18 cellular contexts compared by ENCODE assay signal in the genomic region with DNA sequence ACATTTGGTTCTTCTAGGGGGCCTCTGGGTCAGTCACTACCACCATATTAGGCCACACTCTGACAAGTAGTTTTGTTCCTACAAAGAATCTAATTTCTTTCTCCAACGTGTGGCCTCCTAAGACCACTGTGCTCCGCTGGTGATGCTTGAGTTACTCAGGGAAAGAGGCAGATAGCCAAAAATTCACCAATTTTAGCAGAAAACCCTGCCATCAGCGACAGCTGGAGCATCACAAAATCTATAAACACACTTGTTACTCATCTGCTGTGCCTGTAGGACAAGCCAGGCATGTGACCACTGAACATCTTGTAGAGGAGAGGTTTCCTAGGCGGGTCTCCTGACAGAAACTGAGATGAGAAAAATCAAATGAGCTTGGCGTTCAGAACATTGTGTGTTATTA.
A peak's percentile ranks its signal among the peaks of the same experiment; 100 is the strongest.
DNase-seq lines count a peak whose midpoint lies in the region; ATAC-seq and TF ChIP-seq lines count a peak whose summit lies in the region.
"Had no signal": no experiment of that assay in that cellular context is flagged by ENCODE, and none has a peak within 500 bp of the region (broad histone marks: within the 10 kb centered on the region; RNA-seq: fewer than 3 reads in every experiment).

No MANE protein-coding gene starts in this region.

- peak; percentile 58 for ATAC-seq in IMR-90 (ENCODE audit: low read depth)
- ATAC-seq in HG03159 (IDR thresholded peaks at IDR 0.05; ENCODE audit: unreplicated experiment), result no peak
- no peak for ATAC-seq in GM18858 (IDR thresholded peaks at IDR 0.05; ENCODE audit: unreplicated experiment)
- ATAC-seq: activated CD8-positive, alpha-beta memory T cell treated with anti-CD3 and anti-CD28 coated beads, Interleukin-2, amount 10 ng/mL, durations not matched to agents 7 days and 5 days; HepG2 had no signal

- DNase-seq in IMR-90, result peak; percentile 97
- DNase-seq in esophagus squamous epithelium (lab: John Stamatoyannopoulos, UW), result no peak
- no peak for DNase-seq in suprapubic skin (ENCODE audit: low spot score in 2 of 2)
- no peak for DNase-seq in HPDE6-E6E7 (ENCODE audit: extremely low spot score)
- no peak for DNase-seq in activated CD4-positive, CD25-positive, alpha-beta regulatory T cell (lab: John Stamatoyannopoulos, UW)
- DNase-seq: activated CD8-positive, alpha-beta memory T cell treated with anti-CD3 and anti-CD28 coated beads, Interleukin-2, amount 10 ng/mL, durations not matched to agents 7 days and 5 days; activated effector memory CD4-positive, alpha-beta T cell treated with Interleukin-2 at 50 U/mL for 16 hours; amniotic stem cell; Caco-2; lower lobe of right lung; MM.1S; NCI-H2029; NCI-H526 had no signal

- BruUV-seq in IMR-90 (replicated peaks; lab: Mats Ljungman, UMichigan), result no TSS peak

- H4K91ac ChIP-seq in IMR-90 (ENCODE audit: insufficient read depth, low read depth, low read length), result peak overlapping the region; percentile 85

- peak overlapping the region; percentile 17 for H3K4me2 ChIP-seq in IMR-90 (ENCODE audit: low read depth, low read length)

- peak overlapping the region; percentile 78 for H2AK5ac ChIP-seq in IMR-90 (ENCODE audit: low read depth, low read length)

- H3K27me3 ChIP-seq in IMR-90 (ENCODE audit: control insufficient read depth, insufficient read depth, low read length) (no peaks in the 10 kb centered on the region), esophagus squamous epithelium (no peaks in the 10 kb centered on the region), muscle layer of colon (ENCODE audit: control insufficient read depth in 1 of 2, insufficient read depth in 2 of 2, low read length in 2 of 2) (no peaks in the 10 kb centered on the region), suprapubic skin (no peaks in the 10 kb centered on the region)
- H3K27me3 ChIP-seq: SJCRH30 had no signal

- H4K8ac ChIP-seq in IMR-90 (ENCODE audit: low read depth in 2 of 2, low read length in 2 of 2), result peak overlapping the region; percentile 65 to 85

- H3K18ac ChIP-seq in IMR-90 (ENCODE audit: low read depth, low read length), result peak overlapping the region; percentile 95

- H3K9ac ChIP-seq in IMR-90 (ENCODE audit: low read depth, low read length) (peak overlapping the region; percentile 58), muscle layer of colon (ENCODE audit: low read length) (no peak overlapping the region)

- CTCF ChIA-PET in IMR-90 (lab: Yijun Ruan, JAX), result interaction anchor here (0.6 to 1.3 kb wide), 4 partner anchors 11 to 663 kb away, joined by 3 read pairs; partner anchors contain the start of gene USP53

- TF ChIP-seq RAD21 in IMR-90 (IDR thresholded peaks at IDR 0.05; ENCODE audit: low read length), result no peak

- H2AFZ ChIP-seq in IMR-90 (replicated peaks; ENCODE audit: low read length, poor library complexity), result peak overlapping the region; percentile 34

- no peak for TF ChIP-seq CTCF in IMR-90 (conservative IDR thresholded peaks at IDR 0.05; ENCODE audit: low read depth, low read length)
- no peak for TF ChIP-seq CTCF in esophagus squamous epithelium (IDR thresholded peaks at IDR 0.05)
- TF ChIP-seq CTCF in suprapubic skin (IDR thresholded peaks at IDR 0.05), result no peak

- H3K4ac ChIP-seq in IMR-90 (ENCODE audit: low read depth, low read length), result peak overlapping the region; percentile 75

- peak overlapping the region; percentile 64 for H3K56ac ChIP-seq in IMR-90 (ENCODE audit: extremely low read depth, insufficient read depth, low read length)

- H2AK9ac ChIP-seq in IMR-90 (replicated peaks; ENCODE audit: low read depth, low read length, poor library complexity), result no peak overlapping the region

- H3K23ac ChIP-seq in IMR-90 (ENCODE audit: low read depth, low read length), result peak overlapping the region; percentile 25; the same call in 1 of the 2 replicates

- H3K4me1 ChIP-seq in IMR-90 (ENCODE audit: control insufficient read depth, insufficient read depth, low read length) (peaks cover 23% of the 10 kb centered on the region), esophagus squamous epithelium (peaks cover 3 to 58% (median 7%) of the 10 kb centered on the region in 3 donors), muscle layer of colon (ENCODE audit: insufficient read depth, low read length) (peaks cover 83% of the 10 kb centered on the region), suprapubic skin (peaks cover 8% of the 10 kb centered on the region)
- H3K4me1 ChIP-seq: SJCRH30 had no signal

- H2BK15ac ChIP-seq in IMR-90 (ENCODE audit: low read depth, low read length), result peak overlapping the region; percentile 82

- in situ Hi-C loops in IMR-90 (cut with MboI; ENCODE audit: low sequenced_read_pairs), result no loop called here

- H4K5ac ChIP-seq in IMR-90 (ENCODE audit: low read depth, low read length), result peak overlapping the region; percentile 85

- H2BK20ac ChIP-seq in IMR-90 (ENCODE audit: low read depth, low read length), result peak overlapping the region; percentile 89

- H3K9me3 ChIP-seq in IMR-90 (ENCODE audit: control insufficient read depth, insufficient read depth, low read length) (no peaks in the 10 kb centered on the region), esophagus squamous epithelium (no peaks in the 10 kb centered on the region), muscle layer of colon (ENCODE audit: low read length) (no peaks in the 10 kb centered on the region), suprapubic skin (no peaks in the 10 kb centered on the region)
- H3K9me3 ChIP-seq: Caco-2, lower lobe of right lung, SJCRH30 had no signal

- no peaks in the 10 kb centered on the region for H4K20me1 ChIP-seq in IMR-90 (ENCODE audit: insufficient read depth, low read length)

- peak overlapping the region; percentile 51; the same call in 1 of the 2 replicates for H3K14ac ChIP-seq in IMR-90 (replicated peaks; ENCODE audit: low read depth, low read length)

- H3K4me3 ChIP-seq in IMR-90 (ENCODE audit: insufficient read depth, low read depth, low read length) (no peak overlapping the region), esophagus squamous epithelium (no peak overlapping the region), muscle layer of colon (ENCODE audit: low read depth in 1 of 2, low read length in 2 of 2) (no peak overlapping the region), suprapubic skin (no peak overlapping the region)
- H3K4me3 ChIP-seq: lower lobe of right lung, SJCRH30 had no signal

- TF ChIP-seq POLR2A in IMR-90 (IDR thresholded peaks at IDR 0.05; ENCODE audit: low read depth, low read length) (no peak), esophagus squamous epithelium (IDR thresholded peaks at IDR 0.05) (no peak), suprapubic skin (IDR thresholded peaks at IDR 0.05) (no peak)

- H3K36me3 ChIP-seq in IMR-90 (ENCODE audit: control insufficient read depth, insufficient read depth, low read length) (no peaks in the 10 kb centered on the region), esophagus squamous epithelium (no peaks in the 10 kb centered on the region), muscle layer of colon (ENCODE audit: insufficient read depth, low read length) (peaks cover 6% of the 10 kb centered on the region), suprapubic skin (no peaks in the 10 kb centered on the region)
- H3K36me3 ChIP-seq: lower lobe of right lung, SJCRH30 had no signal

- TF ChIP-seq EP300 in suprapubic skin (IDR thresholded peaks at IDR 0.05), result peak; percentile 90

- H2BK5ac ChIP-seq in IMR-90 (ENCODE audit: low read depth, low read length, poor library complexity, severe bottlenecking), result peak overlapping the region; percentile 94

- peak overlapping the region; percentile 92 for H2BK120ac ChIP-seq in IMR-90 (ENCODE audit: low read depth, low read length)

- no CpG with 5 or more reads among the region's 5 CpGs for WGBS in IMR-90 (ENCODE audit: extremely low coverage in 2 of 2, insufficient read length in 1 of 2), 2 experiments
- 54 to 64% methylated on average over 4 to 5 of the region's 5 CpGs for WGBS in esophagus squamous epithelium, 2 donors
- 79% methylated on average over 5 of the region's 5 CpGs for WGBS in suprapubic skin

- dilution Hi-C loops in IMR-90 (cut with HindIII; ENCODE audit: low sequenced_read_pairs, unreplicated experiment), result no loop called here

- H3K79me1 ChIP-seq in IMR-90 (ENCODE audit: low read depth in 1 of 2, low read length in 2 of 2), result no peaks in the 10 kb centered on the region

- POLR2A ChIA-PET in IMR-90 (lab: Charles Lee; ENCODE audit: unreplicated experiment), result interaction anchor here (0.6 to 0.9 kb wide), 3 partner anchors 23 to 47 kb away, joined by 3 to 5 read pairs (median 3); no protein-coding TSS in a partner anchor

- intact Hi-C loops in IMR-90 (cut with micrococcal nuclease), result loop anchor here (2.0 kb wide), 1 partner anchor 23 kb away; no protein-coding TSS in a partner anchor
- intact Hi-C loops in esophagus squamous epithelium (cut with DNase I), result no loop called here

- H3K9me1 ChIP-seq in IMR-90 (ENCODE audit: insufficient read depth, low read length), result no peaks in the 10 kb centered on the region

- H3K27ac ChIP-seq in IMR-90 (ENCODE audit: insufficient read depth, low read length) (peak overlapping the region; percentile 94), esophagus squamous epithelium (peak overlapping the region; percentile 57 to 92 (median 90)), muscle layer of colon (ENCODE audit: low read depth, low read length) (peak overlapping the region; percentile 62), suprapubic skin (no peak overlapping the region)
- H3K27ac ChIP-seq: lower lobe of right lung, SJCRH30 had no signal

TF ChIP-seq in IMR-90, 13 proteins besides CTCF, POLR2A, EP300 and RAD21:
- TF ChIP-seq RFX5 (IDR thresholded peaks at IDR 0.05; ENCODE audit: low read depth, low read length) (no peak), FOS (IDR thresholded peaks at IDR 0.05; ENCODE audit: low read depth, low read length) (peak; percentile 39; the same call in 1 of the 2 replicates), BHLHE40 (IDR thresholded peaks at IDR 0.05; ENCODE audit: low read depth, low read length) (peak; percentile 81), USF2 (IDR thresholded peaks at IDR 0.05; ENCODE audit: low read depth, low read length) (peak; percentile 88)
